Comparison of ENCODE assay signal across 23 cellular contexts in genomic region chrY:19427736-19428536, GRCh38.
"Had no signal": no experiment of that assay in that cellular context is flagged by ENCODE, and none has a peak within 500 bp of the region (broad histone marks: within the 10 kb centered on the region; RNA-seq: fewer than 3 reads in every experiment).

No MANE protein-coding gene starts in this region.

- H3K36me3 Mint-ChIP-seq: memory B cell, naive B cell had no signal

- DNase-seq: cerebellar nuclear complex; effector memory CD8-positive, alpha-beta T cell; erythroblast; heart left ventricle; hippocampal formation; kidney; left cardiac atrium; left ventricle myocardium inferior; lower lobe of right lung; midbrain; naive B cell; occipital lobe; pancreas; stimulated activated naive CD4-positive, alpha-beta T cell treated with Interleukin-2 at 50 U/mL for 16 hours; upper lobe of left lung had no signal

- H3K4me3 ChIP-seq: heart left ventricle, left ventricle myocardium inferior, lower lobe of right lung, pancreas, skin epidermis, upper lobe of left lung, vagina had no signal

- H3K4me3 Mint-ChIP-seq: dendritic cell treated with granulocyte-macrophage colony-stimulating factor and Interleukin-4, amounts not matched to agents 40 ng/mL and 50 ng/mL, for 4 days; effector memory CD8-positive, alpha-beta T cell; memory B cell; naive B cell; nephron had no signal

- H3K9me3 ChIP-seq: heart left ventricle, left ventricle myocardium inferior, lower lobe of right lung, pancreas, upper lobe of left lung, vagina had no signal

- H3K36me3 ChIP-seq: heart left ventricle, left ventricle myocardium inferior, lower lobe of right lung, pancreas, upper lobe of left lung, vagina had no signal

- H3K4me1 Mint-ChIP-seq: memory B cell, nephron had no signal

- H3K27ac Mint-ChIP-seq: dendritic cell treated with granulocyte-macrophage colony-stimulating factor and Interleukin-4, amounts not matched to agents 40 ng/mL and 50 ng/mL, for 4 days; effector memory CD8-positive, alpha-beta T cell; memory B cell; naive B cell; nephron; progenitor cell of endocrine pancreas had no signal

- H3K27me3 Mint-ChIP-seq: dendritic cell treated with granulocyte-macrophage colony-stimulating factor and Interleukin-4, amounts not matched to agents 40 ng/mL and 50 ng/mL, for 4 days; progenitor cell of endocrine pancreas had no signal

- H3K27me3 ChIP-seq: foreskin keratinocyte, heart left ventricle, pancreas, upper lobe of left lung, vagina had no signal

- H3K9me3 Mint-ChIP-seq: dendritic cell treated with granulocyte-macrophage colony-stimulating factor and Interleukin-4, amounts not matched to agents 40 ng/mL and 50 ng/mL, for 4 days; effector memory CD8-positive, alpha-beta T cell; memory B cell; naive B cell; nephron had no signal

- H3K4me1 ChIP-seq: foreskin keratinocyte, heart left ventricle, left ventricle myocardium inferior, lower lobe of right lung, pancreas, upper lobe of left lung, vagina had no signal

- H3K27ac ChIP-seq: foreskin keratinocyte, heart left ventricle, left ventricle myocardium inferior, lower lobe of right lung, pancreas, skin epidermis, upper lobe of left lung, vagina had no signal

- ATAC-seq: effector memory CD8-positive, alpha-beta T cell; foreskin keratinocyte; heart left ventricle; left cardiac atrium; lower lobe of right lung; pancreas; sciatic nerve had no signal
